In genomic region chr13:51803422-51804294, GRCh38 we compare ENCODE assay signal across 8 cellular contexts. TPM values are rescaled to one million over a fixed set of nuclear protein-coding genes. Genes with fewer than 3 reads are reported as not detected.
DNase-seq lines count a peak whose midpoint lies in the region; ATAC-seq, FAIRE-seq and TF ChIP-seq lines count a peak whose summit lies in the region.

Gene DHRS12, minus strand, starts transcription at chr13:51804163. Its CDS starts 4,504 bp downstream, at chr13:51799659.

- H3K9me3 Mint-ChIP-seq in activated naive CD4-positive, alpha-beta T cell treated with anti-CD3 and anti-CD28 coated beads for 36 hours = no peaks in the 10 kb centered on the region

- in situ Hi-C loops in GM23248 (cut with MboI) = no loop called here

- peak; percentile 93 for ATAC-seq in gastroesophageal sphincter

- no peaks in the 10 kb centered on the region for H4K20me1 ChIP-seq in GM23248 (ENCODE audit: insufficient read depth)

- peaks cover 25% of the 10 kb centered on the region for H3F3A ChIP-seq in GM23248 (ENCODE audit: insufficient read depth)

- H3K4me3 Mint-ChIP-seq in activated naive CD4-positive, alpha-beta T cell treated with anti-CD3 and anti-CD28 coated beads for 36 hours = peak within 1 kb of the TSS; percentile 92

- H3K79me2 ChIP-seq in GM23248 (ENCODE audit: insufficient read depth) = no peaks in the 10 kb centered on the region

- peaks cover 17% of the 10 kb centered on the region for H3K4me1 ChIP-seq in GM23248 (ENCODE audit: insufficient read depth)
- H3K4me1 ChIP-seq in SJCRH30 = peaks cover 15% of the 10 kb centered on the region
- H3K4me1 ChIP-seq in gastroesophageal sphincter = peaks cover 2 to 64% (median 27%) of the 10 kb centered on the region in 3 donors

- no peaks in the 10 kb centered on the region for H3K27me3 ChIP-seq in GM23248 (replicated peaks; ENCODE audit: insufficient read depth)
- H3K27me3 ChIP-seq in SJCRH30 = no peaks in the 10 kb centered on the region
- H3K27me3 ChIP-seq in gastroesophageal sphincter = no peaks in the 10 kb centered on the region

- WGBS in GM23248 (ENCODE audit: low coverage in 1 of 2, low lambda C conversion rate in 2 of 2, missing lambda C conversion rate in 2 of 2), 2 experiments = 2% methylated on average over 63 to 74 of the region's 91 CpGs
- no CpG with 5 or more reads among the region's 91 CpGs for whole genome bisulfite sequencing in gastroesophageal sphincter (ENCODE audit: low coverage in 1 of 2), 2 donors

- CTCF ChIA-PET in activated naive CD4-positive, alpha-beta T cell treated with anti-CD3 and anti-CD28 coated beads for 36 hours (lab: Charles Lee) = interaction anchor here (1.2 to 3.1 kb wide), 5 partner anchors 12 to 28 kb away, joined by 3 to 15 read pairs (median 9); no protein-coding TSS in a partner anchor

- H2AFZ ChIP-seq in GM23248 = peak within 1 kb of the TSS; percentile 77

- peaks cover 57% of the 10 kb centered on the region for H3K4me1 Mint-ChIP-seq in activated naive CD4-positive, alpha-beta T cell treated with anti-CD3 and anti-CD28 coated beads for 36 hours (ENCODE audit: low read depth)

- H3K9me3 ChIP-seq in GM23248 (ENCODE audit: low read depth) (no peaks in the 10 kb centered on the region), SJCRH30 (replicated peaks) (no peaks in the 10 kb centered on the region), gastroesophageal sphincter (no peaks in the 10 kb centered on the region)

- H3K36me3 ChIP-seq in GM23248 (ENCODE audit: low read depth) (no peaks in the 10 kb centered on the region), SJCRH30 (no peaks in the 10 kb centered on the region), gastroesophageal sphincter (peaks cover 0 to 6% of the 10 kb centered on the region in 2 donors)

- peaks cover 7% of the 10 kb centered on the region for H3K36me3 Mint-ChIP-seq in activated naive CD4-positive, alpha-beta T cell treated with anti-CD3 and anti-CD28 coated beads for 36 hours (ENCODE audit: low read depth)

- intact Hi-C loops in activated naive CD4-positive, alpha-beta T cell treated with anti-CD3 and anti-CD28 coated beads for 36 hours (cut with micrococcal nuclease) = loop anchor here (1.0 to 5.0 kb wide), 10 partner anchors 9 to 1866 kb away; partner anchors contain the start of genes ALG11, INTS6, SPRYD7 and WDFY2

- peak within 1 kb of the TSS; percentile 85 for H3K4me3 ChIP-seq in GM23248
- H3K4me3 ChIP-seq in SJCRH30 = peak within 1 kb of the TSS; percentile 81
- H3K4me3 ChIP-seq in gastroesophageal sphincter = peak within 1 kb of the TSS; percentile 81 to 87

- no peak for TF ChIP-seq EP300 in gastroesophageal sphincter (IDR thresholded peaks at IDR 0.05)

- peak within 1 kb of the TSS; percentile 91 for H3K9ac ChIP-seq in GM23248

- peak; percentile 21 for FAIRE-seq in G401.6 (lab: Jason Lieb, UNC)

- H3K4me2 ChIP-seq in GM23248 (ENCODE audit: unreplicated experiment) = peak within 1 kb of the TSS; percentile 87

- DNase-seq in GM23248 (peak; percentile 96), Kasumi-1 (lab: John Stamatoyannopoulos, UW) (peak; percentile 73 to 77), SJCRH30 (peak; percentile 83 to 85), nucleus accumbens (lab: John Stamatoyannopoulos, UW) (peak; percentile 44 to 97 (median 88)), superior temporal gyrus (ENCODE audit: extremely low spot score) (peak; percentile 89)
- peak; percentile 89 for DNase-seq in activated naive CD4-positive, alpha-beta T cell treated with anti-CD3 and anti-CD28 coated beads for 36 hours

- TF ChIP-seq POLR2A in gastroesophageal sphincter (IDR thresholded peaks at IDR 0.05) = peak; percentile 95 to 97

- no peaks in the 10 kb centered on the region for H3K27me3 Mint-ChIP-seq in activated naive CD4-positive, alpha-beta T cell treated with anti-CD3 and anti-CD28 coated beads for 36 hours (ENCODE audit: low read depth)

- peak in 1 of 4 experiments; percentile 11 for TF ChIP-seq CTCF in gastroesophageal sphincter (IDR thresholded peaks at IDR 0.05)

- H3K9me2 ChIP-seq in GM23248 (ENCODE audit: insufficient read depth) = no peaks in the 10 kb centered on the region

- peak within 1 kb of the TSS; percentile 98 for H3K27ac Mint-ChIP-seq in activated naive CD4-positive, alpha-beta T cell treated with anti-CD3 and anti-CD28 coated beads for 36 hours

- peak within 1 kb of the TSS; percentile 88 for H3K27ac ChIP-seq in GM23248
- H3K27ac ChIP-seq in SJCRH30 = peak within 1 kb of the TSS; percentile 58
- H3K27ac ChIP-seq in gastroesophageal sphincter = peak within 1 kb of the TSS; percentile 97 to 100 (median 98)

RNA-seq across cellular contexts. Expression of gene DHRS12, which starts in this region (rescaled TPM):
- total RNA-seq in GM23248 (2014; rRNA removed; shearing (Covaris generic)) = 1.6 and 5.7 TPM in 2 replicates
- polyA plus RNA-seq in GM23248 (2016; fragmentation: Nextera tagmentation; extraction: Ambion mirVana) = 13.3 and 15.2 TPM in 2 replicates
- 1.1 and 2.4 TPM in 2 replicates for total RNA-seq in SJCRH30 (2014; rRNA removed; shearing (Covaris generic))
- total RNA-seq in activated naive CD4-positive, alpha-beta T cell treated with anti-CD3 and anti-CD28 coated beads for 36 hours = 1 to 10 TPM; 4.1 to 4.9 TPM
- total RNA-seq in gastroesophageal sphincter = 10 to 100 TPM in 3 of 4 donors, 1 to 10 TPM in 1; 9.2 to 23.3 (median 19.2) TPM

Comparison
In these comparisons a context has a peak if more than half of its experiments do, and no peak if none do; other contexts are left out.
1. Peak in every context shown above with its lines: DNase-seq, ATAC-seq, H3K4me3 ChIP-seq and H3K27ac ChIP-seq.